16 cellular contexts compared by ENCODE assay signal in the genomic region with DNA sequence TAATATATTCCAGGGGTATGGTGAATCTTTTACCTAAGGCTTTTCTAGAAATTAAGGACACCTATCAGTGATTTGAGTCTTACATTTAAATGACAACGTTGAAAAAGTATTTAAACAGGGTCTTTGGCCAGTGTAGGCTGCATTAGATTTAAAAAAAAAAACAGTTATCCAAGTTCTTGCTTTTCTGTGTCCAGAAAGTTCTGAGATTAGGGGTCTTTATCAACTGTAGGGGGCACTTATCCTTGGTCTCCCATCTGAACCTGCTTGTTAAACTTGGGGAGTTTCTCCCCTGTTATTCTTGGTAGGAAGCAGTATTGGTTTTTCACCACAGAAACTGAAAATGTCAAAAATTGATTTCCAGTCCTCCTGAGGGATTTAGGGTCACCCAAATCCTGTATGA.
A peak's percentile ranks its signal among the peaks of the same experiment; 100 is the strongest.
DNase-seq lines count a peak whose midpoint lies in the region; ATAC-seq and TF ChIP-seq lines count a peak whose summit lies in the region.
"Had no signal": no experiment of that assay in that cellular context is flagged by ENCODE, and none has a peak within 500 bp of the region (broad histone marks: within the 10 kb centered on the region; RNA-seq: fewer than 3 reads in every experiment).

No MANE protein-coding gene starts in this region.

- no peaks in the 10 kb centered on the region for H3K27me3 Mint-ChIP-seq in activated CD4-positive, alpha-beta T cell treated with anti-CD3 and anti-CD28 coated beads, Interleukin-2, amount 10 ng/mL, durations not matched to agents 24 days and 14 days
- H3K27me3 Mint-ChIP-seq in brain, result no peaks in the 10 kb centered on the region
- H3K27me3 Mint-ChIP-seq in osteocyte (ENCODE audit: unreplicated experiment), result no peaks in the 10 kb centered on the region

- peak; percentile 60 for TF ChIP-seq CTCF in OCI-LY7 (conservative IDR thresholded peaks at IDR 0.05; ENCODE audit: low read length)
- peak in 1 of 2 experiments; percentile 17 for TF ChIP-seq CTCF in brain (conservative IDR thresholded peaks at IDR 0.05)
- no peak for TF ChIP-seq CTCF in osteocyte (IDR thresholded peaks at IDR 0.05)
- TF ChIP-seq CTCF in psoas muscle (IDR thresholded peaks at IDR 0.05), result no peak

- H3K27ac Mint-ChIP-seq in activated CD4-positive, alpha-beta T cell treated with anti-CD3 and anti-CD28 coated beads, Interleukin-2, amount 10 ng/mL, durations not matched to agents 24 days and 14 days, result peak overlapping the region; percentile 66
- H3K27ac Mint-ChIP-seq in brain, result peak overlapping the region; percentile 41 to 80 (median 72)
- peak overlapping the region; percentile 90 for H3K27ac Mint-ChIP-seq in osteocyte (ENCODE audit: unreplicated experiment)

- POLR2A ChIA-PET in OCI-LY7 (lab: Charles Lee), result interaction anchor here (0.6 to 4.4 kb wide), 5 partner anchors 12 to 127 kb away, joined by 3 to 21 read pairs (median 4); no protein-coding TSS in a partner anchor

- no peak for ATAC-seq in GM21447 (IDR thresholded peaks at IDR 0.05; ENCODE audit: unreplicated experiment)
- ATAC-seq in psoas muscle, result no peak
- ATAC-seq: left lobe of liver, WTC11 had no signal

- H3K4me1 ChIP-seq in OCI-LY7 (ENCODE audit: insufficient read depth, low read length, poor library complexity, severe bottlenecking) (peaks cover 51% of the 10 kb centered on the region), psoas muscle (no peaks in the 10 kb centered on the region)

- H3K27ac ChIP-seq in OCI-LY7 (ENCODE audit: low read depth, low read length, poor library complexity, severe bottlenecking) (no peak overlapping the region), psoas muscle (no peak overlapping the region)
- H3K27ac ChIP-seq: tibial nerve had no signal

- H4K20me1 ChIP-seq in OCI-LY7 (ENCODE audit: insufficient read depth, low read length), result no peaks in the 10 kb centered on the region

- peak overlapping the region; percentile 11 for H3K4me3 Mint-ChIP-seq in activated CD4-positive, alpha-beta T cell treated with anti-CD3 and anti-CD28 coated beads, Interleukin-2, amount 10 ng/mL, durations not matched to agents 24 days and 14 days
- H3K4me3 Mint-ChIP-seq in brain (no peak overlapping the region), osteocyte (ENCODE audit: unreplicated experiment) (no peak overlapping the region)
- H3K4me3 Mint-ChIP-seq: WTC11 had no signal

- no peak overlapping the region for H2AFZ ChIP-seq in OCI-LY7 (ENCODE audit: low read length)

- no peaks in the 10 kb centered on the region for H3K27me3 ChIP-seq in psoas muscle (ENCODE audit: insufficient read depth in 3 of 3, low read length in 2 of 3)
- H3K27me3 ChIP-seq: tibial nerve had no signal

- WGBS in psoas muscle, 3 donors, result 59 to 75% (median 66%) methylated on average over 1 of the region's 1 CpG

- peaks cover 51% of the 10 kb centered on the region for H3K4me1 Mint-ChIP-seq in activated CD4-positive, alpha-beta T cell treated with anti-CD3 and anti-CD28 coated beads, Interleukin-2, amount 10 ng/mL, durations not matched to agents 24 days and 14 days
- H3K4me1 Mint-ChIP-seq in brain (peaks cover 59% of the 10 kb centered on the region), osteocyte (ENCODE audit: unreplicated experiment) (peaks cover 33% of the 10 kb centered on the region)

- H3K36me3 ChIP-seq in OCI-LY7 (ENCODE audit: insufficient read depth, low read length) (no peaks in the 10 kb centered on the region), psoas muscle (ENCODE audit: insufficient read depth in 1 of 2, low read depth in 1 of 2) (no peaks in the 10 kb centered on the region)
- H3K36me3 ChIP-seq: tibial nerve had no signal

- no peak overlapping the region for H3K4me2 ChIP-seq in OCI-LY7 (ENCODE audit: low read length)

- DNase-seq in activated CD4-positive, alpha-beta T cell treated with anti-CD3 and anti-CD28 coated beads, Interleukin-2, amount 10 ng/mL, durations not matched to agents 24 days and 14 days, result no peak
- DNase-seq in activated CD4-positive, alpha-beta T cell treated with anti-CD3 and anti-CD28 coated beads for 48 hours, result no peak
- DNase-seq in OCI-LY7 (ENCODE audit: low spot score) (no peak), osteocyte (ENCODE audit: extremely low spot score, unreplicated experiment) (no peak), psoas muscle (no peak), iPS-NIHi11 (ENCODE audit: low spot score) (no peak)
- DNase-seq: cerebellar nuclear complex, DMS53, NCI-H187, occipital lobe, SHP77 treated with DMSO at 0.1 percent for 48 hours had no signal

- no TSS peak for BruUV-seq in OCI-LY7 (replicated peaks; lab: Mats Ljungman, UMichigan)

- H3K9me3 Mint-ChIP-seq in activated CD4-positive, alpha-beta T cell treated with anti-CD3 and anti-CD28 coated beads, Interleukin-2, amount 10 ng/mL, durations not matched to agents 24 days and 14 days, result no peaks in the 10 kb centered on the region
- no peaks in the 10 kb centered on the region for H3K9me3 Mint-ChIP-seq in brain
- H3K9me3 Mint-ChIP-seq in osteocyte (ENCODE audit: unreplicated experiment), result no peaks in the 10 kb centered on the region
- H3K9me3 Mint-ChIP-seq: WTC11 had no signal

- no peaks in the 10 kb centered on the region for H3K36me3 Mint-ChIP-seq in activated CD4-positive, alpha-beta T cell treated with anti-CD3 and anti-CD28 coated beads, Interleukin-2, amount 10 ng/mL, durations not matched to agents 24 days and 14 days (ENCODE audit: low read depth)
- H3K36me3 Mint-ChIP-seq in brain, result no peaks in the 10 kb centered on the region
- H3K36me3 Mint-ChIP-seq in osteocyte (ENCODE audit: unreplicated experiment), result no peaks in the 10 kb centered on the region
- H3K36me3 Mint-ChIP-seq: WTC11 had no signal

- H3K9me3 ChIP-seq in OCI-LY7 (ENCODE audit: low read length) (no peaks in the 10 kb centered on the region), psoas muscle (no peaks in the 10 kb centered on the region)
- H3K9me3 ChIP-seq: tibial nerve had no signal

- H3K79me2 ChIP-seq in OCI-LY7 (ENCODE audit: insufficient read depth, low read depth, low read length), result no peaks in the 10 kb centered on the region

- intact Hi-C loops in activated CD4-positive, alpha-beta T cell treated with anti-CD3 and anti-CD28 coated beads, Interleukin-2, amount 10 ng/mL, durations not matched to agents 24 days and 14 days (cut with micrococcal nuclease), result no loop called here
- intact Hi-C loops in OCI-LY7 (cut with micrococcal nuclease; ENCODE audit: unreplicated experiment), result no loop called here
- intact Hi-C loops in psoas muscle (cut with DNase I), result no loop called here

- CTCF ChIA-PET in OCI-LY7 (lab: Charles Lee; ENCODE audit: unreplicated experiment), result interaction anchor here (0.9 kb wide), 1 partner anchor 14 kb away, joined by 6 read pairs; no protein-coding TSS in a partner anchor

- H3K4me3 ChIP-seq in OCI-LY7 (ENCODE audit: low read depth, low read length, poor library complexity, severe bottlenecking) (no peak overlapping the region), psoas muscle (no peak overlapping the region)
- H3K4me3 ChIP-seq: tibial nerve had no signal

- no peaks in the 10 kb centered on the region for H3K9me2 ChIP-seq in OCI-LY7 (ENCODE audit: insufficient read depth, low read length)
